15 cellular contexts compared by ENCODE assay signal in genomic region chr12:68245071-68246021, GRCh38. TPM values are rescaled to one million over a fixed set of nuclear protein-coding genes. Genes with fewer than 3 reads are reported as not detected.
DNase-seq lines count a peak whose midpoint lies in the region; ATAC-seq and TF ChIP-seq lines count a peak whose summit lies in the region.
"Had no signal": no experiment of that assay in that cellular context is flagged by ENCODE, and none has a peak within 500 bp of the region (broad histone marks: within the 10 kb centered on the region; RNA-seq: fewer than 3 reads in every experiment).

No MANE protein-coding gene starts in this region.

- H3K36me3 ChIP-seq in colonic mucosa (no peaks in the 10 kb centered on the region), left lung (no peaks in the 10 kb centered on the region), skeletal muscle tissue (ENCODE audit: control insufficient read depth in 3 of 3, insufficient read depth in 3 of 3, low read length in 3 of 3) (no peaks in the 10 kb centered on the region)
- H3K36me3 ChIP-seq: spleen had no signal

- H3K4me1 ChIP-seq in colonic mucosa (no peaks in the 10 kb centered on the region), left lung (peaks cover 0 to 10% of the 10 kb centered on the region in 2 donors), skeletal muscle tissue (ENCODE audit: control insufficient read depth in 3 of 3, insufficient read depth in 3 of 3, low read length in 3 of 3) (peaks cover 0 to 2% (median 0%) of the 10 kb centered on the region in 3 donors)

- no peaks in the 10 kb centered on the region for H3K27me3 ChIP-seq in colonic mucosa
- H3K27me3 ChIP-seq in left lung = no peaks in the 10 kb centered on the region
- no peaks in the 10 kb centered on the region for H3K27me3 ChIP-seq in skeletal muscle tissue (ENCODE audit: control insufficient read depth in 3 of 3, insufficient read depth in 3 of 3, low read length in 3 of 3)
- H3K27me3 ChIP-seq: spleen had no signal

- H3K9me3 ChIP-seq in colonic mucosa (no peaks in the 10 kb centered on the region), left lung (no peaks in the 10 kb centered on the region), skeletal muscle tissue (ENCODE audit: control insufficient read depth in 3 of 3, low read length in 3 of 3) (no peaks in the 10 kb centered on the region)
- H3K9me3 ChIP-seq: spleen had no signal

- H3K4me3 ChIP-seq in colonic mucosa = peak overlapping the region; percentile 10
- no peak overlapping the region for H3K4me3 ChIP-seq in left lung
- peak overlapping the region in 2 of 3 donors; percentile 41 to 47 for H3K4me3 ChIP-seq in skeletal muscle tissue (ENCODE audit: low read length in 3 of 3)
- H3K4me3 ChIP-seq: spleen had no signal

- TF ChIP-seq CTCF in colonic mucosa (IDR thresholded peaks at IDR 0.05) = no peak
- TF ChIP-seq CTCF in left lung (IDR thresholded peaks at IDR 0.05) = no peak
- TF ChIP-seq CTCF in RWPE1 (conservative IDR thresholded peaks at IDR 0.05; ENCODE audit: low read depth) = no peak

- ATAC-seq in left lung (peak; percentile 57), HG02623 (IDR thresholded peaks at IDR 0.05; ENCODE audit: unreplicated experiment) (no peak)

- H3K27ac ChIP-seq in colonic mucosa = no peak overlapping the region
- peak overlapping the region in 1 of 2 donors; percentile 61 for H3K27ac ChIP-seq in left lung
- no peak overlapping the region for H3K27ac ChIP-seq in skeletal muscle tissue (ENCODE audit: low read depth, low read length)
- H3K27ac ChIP-seq in RWPE1 = no peak overlapping the region
- H3K27ac ChIP-seq: spleen had no signal

- intact Hi-C loops in colonic mucosa (cut with DNase I) (no loop called here), left lung (cut with DNase I) (no loop called here)

- POLR2A ChIA-PET in HEK293T (lab: Yijun Ruan, JAX) (interaction anchor here (0.6 to 1.3 kb wide), 3 partner anchors 32 to 48 kb away, joined by 3 to 4 read pairs (median 3); no protein-coding TSS in a partner anchor), RWPE1 (lab: Yijun Ruan, JAX; ENCODE audit: low non-redundant PET) (no interaction called here)

- DNase-seq in HEK293T (ENCODE audit: extremely low spot score) (peak; percentile 24), colonic mucosa (no peak), left lung (no peak), RWPE1 (ENCODE audit: low spot score) (no peak), NCI-H524 (lab: John Stamatoyannopoulos, UW) (no peak)
- no peak for DNase-seq in stimulated activated CD4-positive, alpha-beta T cell treated with anti-CD3 and anti-CD28 coated beads, Interleukin-15, amount 100 ng/mL, for 24 hours
- DNase-seq: activated CD4-positive, alpha-beta memory T cell treated with anti-CD3 and anti-CD28 coated beads, Interleukin-2, amount 10 ng/mL, durations not matched to agents 7 days and 5 days; activated naive CD4-positive, alpha-beta T cell treated with Interleukin-2 at 50 U/mL for 16 hours; GOT3; hypothalamus; NCI-H146; spleen; T-helper 2 cell had no signal

- H3K9ac ChIP-seq in colonic mucosa (ENCODE audit: low read depth in 2 of 2, low read length in 2 of 2) (no peak overlapping the region), skeletal muscle tissue (ENCODE audit: low read depth in 1 of 3, low read length in 3 of 3) (peak overlapping the region in 1 of 3 donors; percentile 47)

- CTCF ChIA-PET in HEK293T (lab: Yijun Ruan, JAX) (interaction anchor here (0.6 to 0.7 kb wide), 3 partner anchors 205 to 1254 kb away, joined by 3 to 6 read pairs (median 4); no protein-coding TSS in a partner anchor), RWPE1 (lab: Yijun Ruan, JAX) (interaction anchor here (0.6 to 0.7 kb wide), 2 partner anchors 22 to 451 kb away, joined by 3 read pairs; no protein-coding TSS in a partner anchor)

TF ChIP-seq in HEK293T, 16 proteins besides CTCF, POLR2A, EP300 and RAD21:
- peak; percentile 42; the same call in 1 of the 2 replicates for TF ChIP-seq NFRKB (IDR thresholded peaks at IDR 0.05)
- TF ChIP-seq SUZ12 (IDR thresholded peaks at IDR 0.05) = no peak
- peak; percentile 84 for TF ChIP-seq PKNOX1 (IDR thresholded peaks at IDR 0.05)

RNA-seq across cellular contexts. Expression of gene IL22, which starts 8.1 kb away (rescaled TPM):
- total RNA-seq in colonic mucosa (not detected), left lung (not detected), skeletal muscle tissue (not detected)
- total RNA-seq: spleen had no signal

RNA-seq across cellular contexts. Expression of gene IL26, which starts 19.7 kb away (rescaled TPM):
- total RNA-seq in colonic mucosa = not detected
- not detected for total RNA-seq in left lung
- not detected for total RNA-seq in skeletal muscle tissue

Comparison
In these comparisons a context has a peak if more than half of its experiments do, and no peak if none do; other contexts are left out.
1. H3K4me3 ChIP-seq: peak in colonic mucosa (single experiment) and skeletal muscle tissue (2 of 3); none in left lung (0 of 2).